ENCODE assay signal across 15 cellular contexts in the genomic region with DNA sequence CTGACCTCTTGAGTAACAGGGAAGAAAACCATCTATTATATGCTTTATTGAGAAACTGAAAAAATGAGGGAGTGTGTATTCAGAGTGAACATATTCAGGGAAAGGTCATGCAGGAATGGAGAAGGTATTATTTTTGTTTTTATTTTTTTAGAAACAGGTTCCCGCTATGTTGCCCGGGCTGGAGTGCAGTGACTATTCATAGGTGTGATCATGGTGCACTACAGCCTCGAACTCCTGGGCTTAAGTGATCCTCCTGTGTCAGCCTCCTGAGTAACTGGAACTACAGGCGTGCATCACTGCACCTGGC. TPM values are rescaled to one million over a fixed set of nuclear protein-coding genes. Genes with fewer than 3 reads are reported as not detected.
A peak's percentile ranks its signal among the peaks of the same experiment; 100 is the strongest.
DNase-seq lines count a peak whose midpoint lies in the region; ATAC-seq, FAIRE-seq and TF ChIP-seq lines count a peak whose summit lies in the region.
"Had no signal": no experiment of that assay in that cellular context is flagged by ENCODE, and none has a peak within 500 bp of the region (broad histone marks: within the 10 kb centered on the region; RNA-seq: fewer than 3 reads in every experiment).

No MANE protein-coding gene starts in this region.

- in situ Hi-C loops in HepG2 (cut with HindIII; ENCODE audit: extremely low pct_ligation_motif_present, low pct_unique_long_range_greater_than_20kb), result loop anchor here (5.0 to 25.0 kb wide), 3 partner anchors 142 to 422 kb away; a partner anchor contains a TSS

- no peaks in the 10 kb centered on the region for H3K4me1 ChIP-seq in A673 (ENCODE audit: insufficient read depth, low read length, poor library complexity, severe bottlenecking)
- peaks cover 7% of the 10 kb centered on the region for H3K4me1 ChIP-seq in CD4-positive, alpha-beta memory T cell (ENCODE audit: insufficient read depth, low read length)
- peaks cover 8% of the 10 kb centered on the region; the same call in 1 of the 2 replicates for H3K4me1 ChIP-seq in HepG2 (ENCODE audit: insufficient read depth, low read length)
- H3K4me1 ChIP-seq: BE2C had no signal

- peak overlapping the region in 6 of 7 donors; percentile 0 to 92 (median 68) for H3K27ac Mint-ChIP-seq in CD4-positive, alpha-beta memory T cell
- H3K27ac Mint-ChIP-seq in T-cell, result peak overlapping the region; percentile 37 to 44
- H3K27ac Mint-ChIP-seq: activated CD8-positive, alpha-beta memory T cell treated with anti-CD3 and anti-CD28 coated beads, Interleukin-2, amount 10 ng/mL, durations not matched to agents 7 days and 5 days; T-helper 1 cell treated with Interleukin-12 subunit alpha and Interleukin-12 subunit beta and Interleukin-4 antibody, amounts not matched to agents 30 μg/mL and 1 μg/mL, for 36 hours; WTC11 had no signal

- CTCF ChIA-PET in A673 (lab: Charles Lee) (interaction anchor here (0.6 to 1.1 kb wide), 4 partner anchors 88 to 162 kb away, joined by 3 to 8 read pairs (median 4); no protein-coding TSS in a partner anchor), T-cell (lab: Charles Lee) (interaction anchor here (0.6 to 0.8 kb wide), 3 partner anchors 142 to 489 kb away, joined by 3 to 6 read pairs (median 4); a partner anchor contains a TSS), HepG2 (lab: Yijun Ruan, JAX; ENCODE audit: low intra/inter-chr PET ratio, low total read pairs) (interaction anchor here (1.2 to 3.3 kb wide), 6 partner anchors 116 to 426 kb away, joined by 3 to 84 read pairs (median 4); a partner anchor contains a TSS)
- CTCF ChIA-PET in CD4-positive, alpha-beta memory T cell (lab: Charles Lee; ENCODE audit: partially characterized antibody), result interaction anchor here (0.7 to 4.9 kb wide), 12 partner anchors 9 to 427 kb away, joined by 3 to 59 read pairs (median 4); no protein-coding TSS in a partner anchor

- no peaks in the 10 kb centered on the region for H3K9me3 Mint-ChIP-seq in CD4-positive, alpha-beta memory T cell
- no peaks in the 10 kb centered on the region for H3K9me3 Mint-ChIP-seq in T-cell
- H3K9me3 Mint-ChIP-seq: IgD-negative memory B cell; T-helper 1 cell treated with Interleukin-12 subunit alpha and Interleukin-12 subunit beta and Interleukin-4 antibody, amounts not matched to agents 30 μg/mL and 1 μg/mL, for 36 hours; WTC11 had no signal

- H3K4me1 Mint-ChIP-seq in CD4-positive, alpha-beta memory T cell, result peaks cover 9 to 18% (median 15%) of the 10 kb centered on the region in 4 donors
- H3K4me1 Mint-ChIP-seq in T-cell, result peaks cover 16 to 28% (median 17%) of the 10 kb centered on the region in 3 donors

- TF ChIP-seq EP300 in HepG2 (IDR thresholded peaks at IDR 0.05; ENCODE audit: low read depth in 2 of 2, low read length in 2 of 2) (no peak), HepG2 (CRISPR knock-in tag; IDR thresholded peaks at IDR 0.05; ENCODE audit: borderline replicate concordance) (no peak)

- intact Hi-C loops in A673 (cut with micrococcal nuclease; ENCODE audit: unreplicated experiment) (loop anchor here (1.0 to 5.0 kb wide), 3 partner anchors 140 to 427 kb away; no protein-coding TSS in a partner anchor), HepG2 (cut with micrococcal nuclease; ENCODE audit: unreplicated experiment) (loop anchor here (1.0 to 5.0 kb wide), 3 partner anchors 116 to 427 kb away; no protein-coding TSS in a partner anchor)
- intact Hi-C loops in CD4-positive, alpha-beta memory T cell (cut with micrococcal nuclease), result loop anchor here (1.0 to 10.0 kb wide), 4 partner anchors 34 to 430 kb away; no protein-coding TSS in a partner anchor

- H3K27me3 ChIP-seq in A673 (replicated peaks; ENCODE audit: insufficient read depth, low read depth, low read length, poor library complexity) (no peaks in the 10 kb centered on the region), HepG2 (ENCODE audit: control insufficient read depth in 1 of 2, insufficient read depth in 2 of 2, low read length in 2 of 2) (no peaks in the 10 kb centered on the region; a peak in 1 of 5 replicates)
- no peaks in the 10 kb centered on the region for H3K27me3 ChIP-seq in CD4-positive, alpha-beta memory T cell (ENCODE audit: insufficient read depth, low read length)
- H3K27me3 ChIP-seq: BE2C, suprapubic skin had no signal

- H3K27ac ChIP-seq in A673 (ENCODE audit: low read depth, low read length, poor library complexity, severe bottlenecking) (no peak overlapping the region), HepG2 (ENCODE audit: extremely low read length, insufficient read depth, low read length) (no peak overlapping the region)
- no peak overlapping the region for H3K27ac ChIP-seq in CD4-positive, alpha-beta memory T cell (ENCODE audit: low read depth, low read length)
- H3K27ac ChIP-seq: suprapubic skin had no signal

- no peak for ATAC-seq in T-cell (replicated peaks in 1 of 4)
- no peak for ATAC-seq in HepG2

- no TSS peak for BruUV-seq in A673 (replicated peaks; lab: Mats Ljungman, UMichigan)
- no TSS peak for BruUV-seq in HepG2 (replicated peaks; lab: Mats Ljungman, UMichigan)

- TF ChIP-seq POLR2A in HepG2 (IDR thresholded peaks at IDR 0.05; ENCODE audit: insufficient read depth in 1 of 2, low read depth in 2 of 2, low read length in 2 of 2), result no peak

- H3K79me2 ChIP-seq in HepG2 (ENCODE audit: insufficient read depth, low read length), result no peaks in the 10 kb centered on the region

- TF ChIP-seq RAD21 in HepG2 (CRISPR knock-in tag; IDR thresholded peaks at IDR 0.05), result no peak

- DNase-seq in A673 (ENCODE audit: low spot score) (no peak), T-cell (no peak), HepG2 (ENCODE audit: low spot score) (no peak), T-helper 2 cell (no peak), EL (no peak), AG20443 (ENCODE audit: low spot score) (no peak), NCI-H1930 (lab: John Stamatoyannopoulos, UW) (no peak)
- no peak for DNase-seq in CD4-positive, alpha-beta memory T cell
- DNase-seq: NCI-H1048 had no signal

- H3K36me3 Mint-ChIP-seq in CD4-positive, alpha-beta memory T cell, result peaks cover 3 to 10% of the 10 kb centered on the region in 2 donors
- H3K36me3 Mint-ChIP-seq in T-cell, result no peaks in the 10 kb centered on the region
- H3K36me3 Mint-ChIP-seq: IgD-negative memory B cell, WTC11 had no signal

- POLR2A ChIA-PET in A673 (lab: Charles Lee; ENCODE audit: low non-redundant PET) (no interaction called here), T-cell (lab: Charles Lee) (no interaction called here), HepG2 (lab: Yijun Ruan, JAX) (interaction anchor here (0.7 to 1.2 kb wide), 3 partner anchors 8 to 9 kb away, joined by 3 to 4 read pairs (median 3); a partner anchor contains a TSS)
- POLR2A ChIA-PET in CD4-positive, alpha-beta memory T cell (lab: Charles Lee; ENCODE audit: partially characterized antibody), result interaction anchor here (0.7 to 3.5 kb wide), 2 partner anchors 9 to 142 kb away, joined by 3 to 27 read pairs; a partner anchor contains a TSS

- no peaks in the 10 kb centered on the region for H4K20me1 ChIP-seq in HepG2 (ENCODE audit: insufficient read depth, low read length)

- H3K9me3 ChIP-seq in A673 (ENCODE audit: low read depth, low read length, poor library complexity, severe bottlenecking) (no peaks in the 10 kb centered on the region), HepG2 (ENCODE audit: low read length) (no peaks in the 10 kb centered on the region)
- no peaks in the 10 kb centered on the region for H3K9me3 ChIP-seq in CD4-positive, alpha-beta memory T cell (ENCODE audit: control insufficient read depth in 1 of 2, low read length in 2 of 2)
- H3K9me3 ChIP-seq: BE2C, suprapubic skin had no signal

- no peak for FAIRE-seq in HepG2 (lab: Jason Lieb, UNC)

- no peak overlapping the region for H3K4me2 ChIP-seq in HepG2 (ENCODE audit: low read depth, low read length)

- H3K4me3 Mint-ChIP-seq in CD4-positive, alpha-beta memory T cell, result no peak overlapping the region
- no peak overlapping the region for H3K4me3 Mint-ChIP-seq in T-cell
- H3K4me3 Mint-ChIP-seq: activated CD8-positive, alpha-beta memory T cell treated with anti-CD3 and anti-CD28 coated beads, Interleukin-2, amount 10 ng/mL, durations not matched to agents 7 days and 5 days; T-helper 1 cell treated with Interleukin-12 subunit alpha and Interleukin-12 subunit beta and Interleukin-4 antibody, amounts not matched to agents 30 μg/mL and 1 μg/mL, for 36 hours; WTC11 had no signal

- no peak overlapping the region for H3K9ac ChIP-seq in HepG2 (ENCODE audit: insufficient read depth, low read depth, low read length)

- H3K4me3 ChIP-seq in A673 (ENCODE audit: low read depth, low read length, poor library complexity, severe bottlenecking) (no peak overlapping the region), HepG2 (replicated peaks in 1 of 3; ENCODE audit: insufficient read depth in 1 of 3, low read depth in 2 of 3, low read length in 3 of 3) (no peak overlapping the region)
- H3K4me3 ChIP-seq in CD4-positive, alpha-beta memory T cell (ENCODE audit: low read length in 2 of 2), result no peak overlapping the region
- H3K4me3 ChIP-seq: suprapubic skin had no signal

- WGBS in HepG2 (ENCODE audit: low lambda C conversion rate), result 73% methylated on average over 4 of the region's 4 CpGs

- 0 out of 2 replicates have a peak, but pooled peaks have one; percentile 9 for TF ChIP-seq CTCF in A673 (conservative IDR thresholded peaks at IDR 0.05; ENCODE audit: low read depth, low read length)
- no peak for TF ChIP-seq CTCF in HepG2 (CRISPR knock-in tag; IDR thresholded peaks at IDR 0.05)

- H3K27me3 Mint-ChIP-seq in CD4-positive, alpha-beta memory T cell, result no peaks in the 10 kb centered on the region
- no peaks in the 10 kb centered on the region for H3K27me3 Mint-ChIP-seq in T-cell
- H3K27me3 Mint-ChIP-seq: activated CD8-positive, alpha-beta memory T cell treated with anti-CD3 and anti-CD28 coated beads, Interleukin-2, amount 10 ng/mL, durations not matched to agents 7 days and 5 days; IgD-negative memory B cell had no signal

- H2AFZ ChIP-seq in HepG2 (ENCODE audit: low read length), result no peak overlapping the region

- H3K36me3 ChIP-seq in A673 (ENCODE audit: insufficient read depth, low read length, poor library complexity, severe bottlenecking), result peaks cover 3% of the 10 kb centered on the region
- H3K36me3 ChIP-seq in CD4-positive, alpha-beta memory T cell (ENCODE audit: insufficient read depth, low read length), result peaks cover 4% of the 10 kb centered on the region
- H3K36me3 ChIP-seq in HepG2 (replicated peaks in 1 of 2; ENCODE audit: control insufficient read depth in 1 of 2, insufficient read depth in 2 of 2, low read length in 2 of 2), result peaks cover 0 to 10% of the 10 kb centered on the region in 2 experiments; a peak in 1 of 5 replicates
- H3K36me3 ChIP-seq: BE2C had no signal

RNA-seq across cellular contexts. Expression of a gene that starts 8.7 kb away (rescaled TPM):
- total RNA-seq in A673 (2021) (33.1 and 35.0 TPM in 2 replicates), T-cell (10 to 100 TPM; 27.2 to 42.9 (median 34.1) TPM), HepG2 (2016; rRNA removed; fragmentation: Illumina TruSeq; extraction: Trizol) (8.0 and 22.2 TPM in 2 replicates)
- total RNA-seq in CD4-positive, alpha-beta memory T cell, result 10 to 100 TPM; 30.0 to 34.5 TPM
- polyA plus RNA-seq in CD4-positive, alpha-beta memory T cell, result 10 to 100 TPM; 23.3 to 31.3 TPM
- 5.3 and 5.8 TPM in 2 replicates for total RNA-seq in HepG2 (2016; cell fraction: cytosol; rRNA removed; fragmentation: Illumina TruSeq; extraction: Trizol; ENCODE audit: low read depth)
- total RNA-seq in HepG2 (2016; cell fraction: insoluble cytoplasmic fraction; rRNA removed; fragmentation: Illumina TruSeq; extraction: Trizol), result 8.3 and 23.5 TPM in 2 replicates
- total RNA-seq in HepG2 (2016; cell fraction: membrane; rRNA removed; fragmentation: Illumina TruSeq; extraction: Trizol), result 9.8 and 10.6 TPM in 2 replicates
- 18.1 and 22.0 TPM in 2 replicates for total RNA-seq in HepG2 (2016; cell fraction: nucleus; rRNA removed; fragmentation: Illumina TruSeq; extraction: Trizol)
- 22.4 and 29.3 TPM in 2 replicates for polyA plus RNA-seq in HepG2 (2011; rRNA removed)
- 18.4 and 29.0 TPM in 2 replicates for polyA plus RNA-seq in HepG2 (2011; cell fraction: cytosol; rRNA removed)
- 56.2 and 66.8 TPM in 2 replicates for polyA plus RNA-seq in HepG2 (2011; cell fraction: nucleus; rRNA removed)
- polyA plus RNA-seq in HepG2 (2012), result 14.4 and 22.1 TPM in 2 replicates
- polyA plus RNA-seq in HepG2 (2016; cell fraction: cytosol; fragmentation: Illumina TruSeq; extraction: Trizol; ENCODE audit: low read depth), result 5.7 and 6.5 TPM in 2 replicates
- 9.5 and 11.9 TPM in 2 replicates for polyA plus RNA-seq in HepG2 (2016; cell fraction: insoluble cytoplasmic fraction; fragmentation: Illumina TruSeq; extraction: Trizol; ENCODE audit: low read depth)
- polyA plus RNA-seq in HepG2 (2016; cell fraction: membrane; fragmentation: Illumina TruSeq; extraction: Trizol; ENCODE audit: low read depth), result 8.8 and 9.5 TPM in 2 replicates
- 41.3 and 46.5 TPM in 2 replicates for polyA plus RNA-seq in HepG2 (2016; cell fraction: nucleus; fragmentation: Illumina TruSeq; extraction: Trizol; ENCODE audit: insufficient read depth, low read depth)
- 40.2 and 41.8 TPM in 2 replicates for polyA minus RNA-seq in HepG2 (2011; rRNA and poly(A)+ RNA removed; ENCODE audit: low replicate concordance)
- 11.0 and 11.1 TPM in 2 replicates for polyA minus RNA-seq in HepG2 (2011; cell fraction: cytosol; rRNA and poly(A)+ RNA removed)
- polyA minus RNA-seq in HepG2 (2011; cell fraction: nucleus; rRNA and poly(A)+ RNA removed), result 16.7 and 18.8 TPM in 2 replicates

RNA-seq across cellular contexts. Expression of a gene that starts 22.4 kb away (rescaled TPM):
- total RNA-seq in A673 (2021), result 52.9 and 57.2 TPM in 2 replicates
- total RNA-seq in CD4-positive, alpha-beta memory T cell, result 1 to 10 TPM; 5.1 to 5.3 TPM
- 1 to 10 TPM in 1 of 2 donors, under 1 TPM in 1; 0.42 to 2.9 TPM for polyA plus RNA-seq in CD4-positive, alpha-beta memory T cell
- 10 to 100 TPM in 1 of 5 donors, 1 to 10 TPM in 4; 1.5 to 12.9 (median 6.7) TPM for total RNA-seq in T-cell
- 4.4 and 6.8 TPM in 2 replicates for total RNA-seq in HepG2 (2016; rRNA removed; fragmentation: Illumina TruSeq; extraction: Trizol)
- total RNA-seq in HepG2 (2016; cell fraction: cytosol; rRNA removed; fragmentation: Illumina TruSeq; extraction: Trizol; ENCODE audit: low read depth), result 1.1 TPM in 2 replicates
- 3.5 and 6.4 TPM in 2 replicates for total RNA-seq in HepG2 (2016; cell fraction: insoluble cytoplasmic fraction; rRNA removed; fragmentation: Illumina TruSeq; extraction: Trizol)
- total RNA-seq in HepG2 (2016; cell fraction: membrane; rRNA removed; fragmentation: Illumina TruSeq; extraction: Trizol), result 4.1 and 5.5 TPM in 2 replicates
- total RNA-seq in HepG2 (2016; cell fraction: nucleus; rRNA removed; fragmentation: Illumina TruSeq; extraction: Trizol), result 2.9 and 5.5 TPM in 2 replicates
- 1.3 and 2.4 TPM in 2 replicates for polyA plus RNA-seq in HepG2 (2011; rRNA removed)
- 1.7 and 3.3 TPM in 2 replicates for polyA plus RNA-seq in HepG2 (2011; cell fraction: cytosol; rRNA removed)
- 7.1 and 9.6 TPM in 2 replicates for polyA plus RNA-seq in HepG2 (2011; cell fraction: nucleus; rRNA removed)
- polyA plus RNA-seq in HepG2 (2012), result 1.2 and 2.5 TPM in 2 replicates
- polyA plus RNA-seq in HepG2 (2016; cell fraction: cytosol; fragmentation: Illumina TruSeq; extraction: Trizol; ENCODE audit: low read depth), result 1.4 and 1.5 TPM in 2 replicates
- 3.8 and 4.4 TPM in 2 replicates for polyA plus RNA-seq in HepG2 (2016; cell fraction: insoluble cytoplasmic fraction; fragmentation: Illumina TruSeq; extraction: Trizol; ENCODE audit: low read depth)
- 3.3 and 4.1 TPM in 2 replicates for polyA plus RNA-seq in HepG2 (2016; cell fraction: membrane; fragmentation: Illumina TruSeq; extraction: Trizol; ENCODE audit: low read depth)
- 7.3 and 8.5 TPM in 2 replicates for polyA plus RNA-seq in HepG2 (2016; cell fraction: nucleus; fragmentation: Illumina TruSeq; extraction: Trizol; ENCODE audit: insufficient read depth, low read depth)
- 3.9 and 38.9 TPM in 2 replicates for polyA minus RNA-seq in HepG2 (2011; rRNA and poly(A)+ RNA removed; ENCODE audit: low replicate concordance)
- polyA minus RNA-seq in HepG2 (2011; cell fraction: cytosol; rRNA and poly(A)+ RNA removed), result 2.7 and 3.0 TPM in 2 replicates
- polyA minus RNA-seq in HepG2 (2011; cell fraction: nucleus; rRNA and poly(A)+ RNA removed), result 1.1 and 1.5 TPM in 2 replicates

Comparison
In these comparisons a context has a peak if more than half of its experiments do, and no peak if none do; other contexts are left out.
1. POLR2A ChIA-PET loops: an anchor here in CD4-positive, alpha-beta memory T cell (0.7 to 3.5 kb wide) and HepG2 (0.7 to 1.2 kb wide); none called in A673 and T-cell.